Comparison of ENCODE assay signal across 8 cellular contexts in the genomic region with DNA sequence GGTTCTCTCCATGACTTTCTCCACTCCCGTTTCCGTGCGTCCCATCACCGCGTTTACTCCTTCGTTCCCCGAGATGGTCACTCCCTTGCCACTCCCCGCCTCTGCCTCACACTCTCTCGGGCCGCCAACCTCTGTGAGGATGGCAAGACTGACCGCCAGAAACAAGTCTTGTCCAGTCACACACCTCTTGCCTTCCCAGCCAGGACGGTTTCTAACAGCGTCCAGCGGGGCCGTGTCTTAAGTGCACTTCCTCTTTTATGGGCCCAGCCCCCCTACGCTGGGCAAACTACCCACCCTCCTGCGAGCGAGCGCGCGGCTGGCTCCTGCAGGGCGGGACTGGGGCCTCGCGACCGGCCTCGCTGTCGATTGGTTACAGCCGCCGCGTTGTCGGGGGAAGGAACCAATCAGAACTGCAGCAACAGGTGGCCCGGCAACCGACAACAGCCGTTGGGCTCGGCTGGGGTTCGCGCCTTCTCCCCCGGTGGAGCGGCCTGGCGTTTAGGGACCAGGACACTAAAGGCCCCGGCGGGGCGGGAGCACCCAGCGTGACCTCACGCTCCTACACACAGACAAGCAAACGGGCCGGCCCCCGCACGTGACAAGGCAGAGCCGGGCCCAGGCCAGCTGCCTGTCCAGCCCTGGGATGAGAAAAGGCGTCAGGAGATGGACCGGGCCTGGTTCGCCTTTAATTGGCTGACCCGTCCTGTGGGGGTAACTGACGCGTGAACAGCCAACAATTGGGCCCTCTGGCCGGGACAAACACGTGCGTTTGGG. TPM values are rescaled to one million over a fixed set of nuclear protein-coding genes. Genes with fewer than 3 reads are reported as not detected.
DNase-seq lines count a peak whose midpoint lies in the region; ATAC-seq and TF ChIP-seq lines count a peak whose summit lies in the region.

No MANE protein-coding gene starts in this region.

- CTCF ChIA-PET in Panc1 (lab: Charles Lee) = interaction anchor here (0.5 kb wide), 1 partner anchor 166 kb away, joined by 3 read pairs; no protein-coding TSS in a partner anchor

- no peak for TF ChIP-seq CTCF in Panc1 (IDR thresholded peaks at IDR 0.05)

- peaks cover 77% of the 10 kb centered on the region for H3K4me1 Mint-ChIP-seq in activated T-cell treated with anti-CD3 and anti-CD28 coated beads, Interleukin-2, amount 50 U/mL, for 72 hours (ENCODE audit: low read depth)
- H3K4me1 Mint-ChIP-seq in naive B cell = peaks cover 49 to 55% (median 51%) of the 10 kb centered on the region in 3 donors

- POLR2A ChIA-PET in Panc1 (lab: Charles Lee) = interaction anchor here (0.6 kb wide), 3 partner anchors 15 to 203 kb away, joined by 4 to 8 read pairs (median 4); no protein-coding TSS in a partner anchor

- H3K36me3 ChIP-seq in Panc1 (ENCODE audit: control insufficient read depth, insufficient read depth, low read length) = peaks cover 3% of the 10 kb centered on the region; the same call in 1 of the 2 replicates

- peak; percentile 97 for DNase-seq in DMS79 treated with DMSO at 0.1 percent for 48 hours (lab: John Stamatoyannopoulos, UW)
- DNase-seq in KG1 (lab: John Stamatoyannopoulos, UW) = peak; percentile 96
- DNase-seq in Panc1 (ENCODE audit: low read depth, low spot score) = peak; percentile 80
- DNase-seq in activated T-cell treated with anti-CD3 and anti-CD28 coated beads, Interleukin-2, amount 50 U/mL, for 72 hours = peak; percentile 94 to 96
- DNase-seq in fibroblast of gingiva (ENCODE audit: low read depth) = peak; percentile 75
- DNase-seq in naive B cell = peak; percentile 96
- DNase-seq in stimulated activated CD8-positive, alpha-beta memory T cell treated with anti-CD3 and anti-CD28 coated beads, Interleukin-7, amount 100 ng/mL, for 48 hours (ENCODE audit: extremely low read depth in 1 of 2, low read depth in 1 of 2) = peak; percentile 89 to 94

- H3K9me3 Mint-ChIP-seq in activated T-cell treated with anti-CD3 and anti-CD28 coated beads, Interleukin-2, amount 50 U/mL, for 72 hours = no peaks in the 10 kb centered on the region
- H3K9me3 Mint-ChIP-seq in naive B cell = no peaks in the 10 kb centered on the region

- peak overlapping the region; percentile 96 for H3K27ac ChIP-seq in Panc1 (ENCODE audit: low read length)

- peak overlapping the region; percentile 69 to 85 for H3K4me3 ChIP-seq in Panc1 (ENCODE audit: low read depth in 2 of 2, low read length in 2 of 2)

- H3K27me3 ChIP-seq in Panc1 (ENCODE audit: control insufficient read depth, insufficient read depth, low read length) = no peaks in the 10 kb centered on the region

- intact Hi-C loops in Panc1 (cut with micrococcal nuclease; ENCODE audit: unreplicated experiment) = no loop called here

- H3K36me3 Mint-ChIP-seq in activated T-cell treated with anti-CD3 and anti-CD28 coated beads, Interleukin-2, amount 50 U/mL, for 72 hours (ENCODE audit: insufficient read depth in 2 of 2) = peaks cover 29 to 34% of the 10 kb centered on the region in 2 donors
- peaks cover 25 to 36% of the 10 kb centered on the region in 2 donors for H3K36me3 Mint-ChIP-seq in naive B cell

- peaks cover 24% of the 10 kb centered on the region for H3K4me1 ChIP-seq in Panc1 (ENCODE audit: control insufficient read depth, insufficient read depth, low read length)

- H3K4me3 Mint-ChIP-seq in activated T-cell treated with anti-CD3 and anti-CD28 coated beads, Interleukin-2, amount 50 U/mL, for 72 hours = peak overlapping the region; percentile 97 to 98
- H3K4me3 Mint-ChIP-seq in naive B cell = peak overlapping the region; percentile 91 to 100 (median 98)

- no peaks in the 10 kb centered on the region for H3K9me3 ChIP-seq in Panc1 (ENCODE audit: control insufficient read depth, insufficient read depth, low read depth, low read length)

- H3K27me3 Mint-ChIP-seq in activated T-cell treated with anti-CD3 and anti-CD28 coated beads, Interleukin-2, amount 50 U/mL, for 72 hours (ENCODE audit: low read depth) = no peaks in the 10 kb centered on the region
- no peaks in the 10 kb centered on the region for H3K27me3 Mint-ChIP-seq in naive B cell

- peak; percentile 70 for ATAC-seq in GM21737 (IDR thresholded peaks at IDR 0.05; ENCODE audit: unreplicated experiment)
- peak; percentile 96 for ATAC-seq in Panc1
- peak; percentile 84 for ATAC-seq in activated T-cell treated with anti-CD3 and anti-CD28 coated beads, Interleukin-2, amount 50 U/mL, for 72 hours (replicated peaks in 1 of 2)
- peak; percentile 63 to 65 for ATAC-seq in naive B cell (ENCODE audit: low read depth in 2 of 2)

- in situ Hi-C loops in Panc1 (cut with HindIII; ENCODE audit: low pct_unique_long_range_greater_than_20kb, low sequenced_read_pairs) = no loop called here

- H3K27ac Mint-ChIP-seq in activated T-cell treated with anti-CD3 and anti-CD28 coated beads, Interleukin-2, amount 50 U/mL, for 72 hours = peak overlapping the region; percentile 97
- peak overlapping the region; percentile 99 to 100 (median 100) for H3K27ac Mint-ChIP-seq in naive B cell

- no TSS peak for BruUV-seq in Panc1 (replicated peaks; lab: Mats Ljungman, UMichigan)

RNA-seq across cellular contexts. Expression of a gene that starts 0.5 kb away (rescaled TPM):
- 68.8 TPM for total RNA-seq in Panc1 (2021; ENCODE audit: unreplicated experiment)
- polyA plus RNA-seq in Panc1 (2012; ENCODE audit: insufficient read length) = 62.6 TPM
- 100 to 1,000 TPM; 152 to 198 TPM for total RNA-seq in activated T-cell treated with anti-CD3 and anti-CD28 coated beads, Interleukin-2, amount 50 U/mL, for 72 hours
- polyA plus RNA-seq in naive B cell (ENCODE audit: low read depth in 6 of 6) = 1,000 to 10,000 TPM; 1,601 to 2,628 (median 2,020) TPM

RNA-seq across cellular contexts. Expression of a gene that starts 25.7 kb away (rescaled TPM):
- 0.46 TPM for total RNA-seq in Panc1 (2021; ENCODE audit: unreplicated experiment)
- polyA plus RNA-seq in Panc1 (2012; ENCODE audit: insufficient read length) = 0.50 TPM
- 1 to 10 TPM; 3.7 to 5.4 TPM for total RNA-seq in activated T-cell treated with anti-CD3 and anti-CD28 coated beads, Interleukin-2, amount 50 U/mL, for 72 hours
- polyA plus RNA-seq in naive B cell (ENCODE audit: low read depth in 6 of 6) = under 1 TPM in 3 of 6 donors, not detected in 3; 0.09 to 0.31 (median 0.11) TPM

RNA-seq across cellular contexts. Expression of a gene that starts 32.4 kb away (rescaled TPM):
- not detected for total RNA-seq in Panc1 (2021; ENCODE audit: unreplicated experiment)
- not detected for polyA plus RNA-seq in Panc1 (2012; ENCODE audit: insufficient read length)
- 1 to 10 TPM in 1 of 2 donors, under 1 TPM in 1; 0.53 to 1.1 TPM for total RNA-seq in activated T-cell treated with anti-CD3 and anti-CD28 coated beads, Interleukin-2, amount 50 U/mL, for 72 hours
- polyA plus RNA-seq in naive B cell (ENCODE audit: low read depth in 6 of 6) = under 1 TPM in 4 of 6 donors, not detected in 2; 0.32 to 0.72 (median 0.37) TPM

Comparison
In these comparisons a context has a peak if more than half of its experiments do, and no peak if none do; other contexts are left out.
1. Peak in every context shown above with its lines: DNase-seq, ATAC-seq, H3K4me3 ChIP-seq and H3K27ac ChIP-seq.